Comparison of ENCODE assay signal across 11 cellular contexts in the genomic region with DNA sequence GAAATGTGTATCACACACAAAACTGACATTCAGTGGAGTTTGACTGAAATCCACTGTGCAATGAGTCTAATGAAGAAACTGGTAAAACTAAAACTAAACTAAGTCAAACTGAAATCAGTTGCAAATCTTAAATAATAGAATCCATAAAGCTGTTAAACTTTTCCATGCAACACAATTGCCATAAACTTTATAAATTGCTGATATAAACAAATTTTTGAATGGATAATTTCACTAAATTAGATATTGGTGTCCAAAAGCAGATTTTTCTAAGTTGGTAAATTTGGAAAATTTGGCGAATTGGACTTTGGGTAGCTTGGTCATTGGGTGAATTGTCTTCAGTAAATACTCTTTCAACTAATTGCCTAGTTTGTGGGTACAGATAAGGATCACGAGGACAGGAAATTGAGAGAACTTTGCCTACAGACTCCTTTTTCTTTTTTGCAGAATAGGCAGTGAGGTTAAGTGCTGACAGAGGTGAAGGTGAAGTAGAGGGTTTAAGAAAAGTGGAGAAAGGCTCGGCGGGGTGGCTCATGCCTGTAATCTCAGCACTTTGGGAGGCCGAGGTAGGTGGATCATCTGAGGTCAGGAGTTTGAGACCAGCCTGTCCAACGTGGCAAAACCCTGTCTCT.
"Had no signal": no experiment of that assay in that cellular context is flagged by ENCODE, and none has a peak within 500 bp of the region (broad histone marks: within the 10 kb centered on the region; RNA-seq: fewer than 3 reads in every experiment).

No MANE protein-coding gene starts in this region.

- H3K36me3 Mint-ChIP-seq: mesothelial cell of epicardium had no signal

- H3K27ac ChIP-seq: breast epithelium, lower lobe of right lung, parathyroid adenoma, uterus had no signal

- H3K4me3 Mint-ChIP-seq: mesothelial cell of epicardium had no signal

- H3K9me3 ChIP-seq: breast epithelium, lower lobe of right lung, uterus had no signal

- H3K27me3 ChIP-seq: breast epithelium, uterus had no signal

- H3K4me3 ChIP-seq: breast epithelium, lower lobe of right lung, uterus had no signal

- H3K4me1 ChIP-seq: breast epithelium, lower lobe of right lung, parathyroid adenoma, uterus had no signal

- H3K36me3 ChIP-seq: breast epithelium, lower lobe of right lung, uterus had no signal

- DNase-seq: aorta; immature natural killer cell; lower lobe of right lung; stimulated activated CD4-positive, alpha-beta T cell treated with anti-CD3 and anti-CD28 coated beads, Interleukin-4, amount 100 ng/mL, for 24 hours; uterus had no signal

- ATAC-seq: esophagus mucosa, lower lobe of right lung, SK-N-SH treated with all-trans-retinoic acid at 6 μM for 48 hours had no signal

- H3K9me3 Mint-ChIP-seq: immature natural killer cell had no signal

- H3K27ac Mint-ChIP-seq: activated naive CD4-positive, alpha-beta T cell treated with anti-CD3 and anti-CD28 coated beads, Interleukin-2, amount 50 U/mL, for 72 hours; mesothelial cell of epicardium had no signal

- H3K4me1 Mint-ChIP-seq: mesothelial cell of epicardium had no signal
